ENCODE assay signal across 11 cellular contexts in the genomic region with DNA sequence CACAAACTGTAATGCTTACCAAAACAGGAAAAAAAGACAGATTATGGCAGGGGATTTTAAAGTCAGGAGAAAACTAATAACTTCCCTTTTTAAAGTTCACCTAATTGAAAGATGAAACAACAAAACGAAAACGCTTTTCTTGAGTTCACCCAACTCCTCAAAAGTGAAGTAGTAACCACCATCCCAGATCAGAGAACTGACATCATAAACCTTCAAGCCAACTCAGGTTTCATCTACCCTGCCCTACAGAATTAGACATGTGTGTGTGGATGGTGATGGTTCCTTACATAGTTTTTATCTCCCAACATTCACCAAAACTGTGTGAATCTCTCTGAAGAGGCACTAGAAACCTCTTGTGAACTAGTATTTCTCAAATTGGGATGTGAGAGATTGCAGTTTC.
DNase-seq lines count a peak whose midpoint lies in the region; ATAC-seq and TF ChIP-seq lines count a peak whose summit lies in the region.
"Had no signal": no experiment of that assay in that cellular context is flagged by ENCODE, and none has a peak within 500 bp of the region (broad histone marks: within the 10 kb centered on the region; RNA-seq: fewer than 3 reads in every experiment).

No MANE protein-coding gene starts in this region.

- H3K27me3 Mint-ChIP-seq in activated naive CD4-positive, alpha-beta T cell treated with anti-CD3 and anti-CD28 coated beads for 36 hours (ENCODE audit: low read depth): no peaks in the 10 kb centered on the region
- no peaks in the 10 kb centered on the region for H3K27me3 Mint-ChIP-seq in stimulated activated naive CD8-positive, alpha-beta T cell treated with anti-CD3 and anti-CD28 coated beads, Interleukin-15, amount 100 ng/mL, for 72 hours

- H3K9me3 ChIP-seq in SJCRH30 (replicated peaks): no peaks in the 10 kb centered on the region
- H3K9me3 ChIP-seq in prostate gland: no peaks in the 10 kb centered on the region

- TF ChIP-seq POLR2A in prostate gland (IDR thresholded peaks at IDR 0.05): no peak

- H3K36me3 Mint-ChIP-seq in activated naive CD4-positive, alpha-beta T cell treated with anti-CD3 and anti-CD28 coated beads for 36 hours (ENCODE audit: low read depth): no peaks in the 10 kb centered on the region

- in situ Hi-C loops in KBM-7 (cut with MboI; ENCODE audit: low pct_unique_long_range_greater_than_20kb, low sequenced_read_pairs): no loop called here

- ATAC-seq in HG02759 (IDR thresholded peaks at IDR 0.05; ENCODE audit: unreplicated experiment): peak; percentile 31
- peak; percentile 32 for ATAC-seq in stimulated activated naive CD8-positive, alpha-beta T cell treated with anti-CD3 and anti-CD28 coated beads, Interleukin-15, amount 100 ng/mL, for 72 hours
- ATAC-seq: right cardiac atrium had no signal

- H3K36me3 ChIP-seq in SJCRH30: no peaks in the 10 kb centered on the region
- H3K36me3 ChIP-seq in prostate gland: no peaks in the 10 kb centered on the region

- CTCF ChIA-PET in activated naive CD4-positive, alpha-beta T cell treated with anti-CD3 and anti-CD28 coated beads for 36 hours (lab: Charles Lee): interaction anchor here (0.8 to 1.9 kb wide), 2 partner anchors 44 to 74 kb away, joined by 4 to 5 read pairs; no protein-coding TSS in a partner anchor

- no peak overlapping the region for H3K4me3 ChIP-seq in SJCRH30
- H3K4me3 ChIP-seq in prostate gland: no peak overlapping the region

- H3K4me1 Mint-ChIP-seq in activated naive CD4-positive, alpha-beta T cell treated with anti-CD3 and anti-CD28 coated beads for 36 hours (ENCODE audit: low read depth): peaks cover 84% of the 10 kb centered on the region
- H3K4me1 Mint-ChIP-seq in stimulated activated naive CD8-positive, alpha-beta T cell treated with anti-CD3 and anti-CD28 coated beads, Interleukin-15, amount 100 ng/mL, for 72 hours: peaks cover 80% of the 10 kb centered on the region

- H3K4me3 Mint-ChIP-seq in activated naive CD4-positive, alpha-beta T cell treated with anti-CD3 and anti-CD28 coated beads for 36 hours: no peak overlapping the region
- peak overlapping the region; percentile 16 to 33 for H3K4me3 Mint-ChIP-seq in stimulated activated naive CD8-positive, alpha-beta T cell treated with anti-CD3 and anti-CD28 coated beads, Interleukin-15, amount 100 ng/mL, for 72 hours

- DNase-seq in activated naive CD4-positive, alpha-beta T cell treated with anti-CD3 and anti-CD28 coated beads for 36 hours: no peak
- no peak for DNase-seq in activated naive CD4-positive, alpha-beta T cell (lab: John Stamatoyannopoulos, UW)
- peak; percentile 46 for DNase-seq in KBM-7
- no peak for DNase-seq in stimulated activated naive CD8-positive, alpha-beta T cell treated with anti-CD3 and anti-CD28 coated beads, Interleukin-15, amount 100 ng/mL, for 72 hours
- no peak for DNase-seq in central memory CD4-positive, alpha-beta T cell
- DNase-seq in SJCRH30: no peak
- no peak for DNase-seq in prostate gland (ENCODE audit: low spot score)
- DNase-seq: activated gamma-delta T cell, kidney, right cardiac atrium had no signal

- intact Hi-C loops in activated naive CD4-positive, alpha-beta T cell treated with anti-CD3 and anti-CD28 coated beads for 36 hours (cut with micrococcal nuclease): loop anchor here (10.0 kb wide), 2 partner anchors 770 to 1310 kb away; no protein-coding TSS in a partner anchor
- intact Hi-C loops in prostate gland (cut with DNase I): no loop called here

- H3K4me1 ChIP-seq in SJCRH30 (peaks cover 6% of the 10 kb centered on the region; the same call in 1 of the 2 replicates), prostate gland (replicated peaks) (no peaks in the 10 kb centered on the region)

- no peak for TF ChIP-seq CTCF in prostate gland (IDR thresholded peaks at IDR 0.05)

- WGBS in prostate gland: 87% methylated on average over 2 of the region's 2 CpGs

- no peaks in the 10 kb centered on the region for H3K27me3 ChIP-seq in SJCRH30
- no peaks in the 10 kb centered on the region for H3K27me3 ChIP-seq in prostate gland (replicated peaks; ENCODE audit: insufficient read depth)

- H3K9me3 Mint-ChIP-seq in activated naive CD4-positive, alpha-beta T cell treated with anti-CD3 and anti-CD28 coated beads for 36 hours: no peaks in the 10 kb centered on the region
- no peaks in the 10 kb centered on the region for H3K9me3 Mint-ChIP-seq in stimulated activated naive CD8-positive, alpha-beta T cell treated with anti-CD3 and anti-CD28 coated beads, Interleukin-15, amount 100 ng/mL, for 72 hours

- H3K27ac ChIP-seq in SJCRH30 (no peak overlapping the region), prostate gland (no peak overlapping the region)

- H3K27ac Mint-ChIP-seq in activated naive CD4-positive, alpha-beta T cell treated with anti-CD3 and anti-CD28 coated beads for 36 hours: peak overlapping the region; percentile 92
- peak overlapping the region in 1 of 2 donors; percentile 23 for H3K27ac Mint-ChIP-seq in stimulated activated naive CD8-positive, alpha-beta T cell treated with anti-CD3 and anti-CD28 coated beads, Interleukin-15, amount 100 ng/mL, for 72 hours
